Comparison of ENCODE assay signal across 9 cellular contexts in genomic region chr3:122577409-122578028, GRCh38. TPM values are rescaled to one million over a fixed set of nuclear protein-coding genes. Genes with fewer than 3 reads are reported as not detected.
DNase-seq lines count a peak whose midpoint lies in the region; ATAC-seq and TF ChIP-seq lines count a peak whose summit lies in the region.
"Had no signal": no experiment of that assay in that cellular context is flagged by ENCODE, and none has a peak within 500 bp of the region (broad histone marks: within the 10 kb centered on the region; RNA-seq: fewer than 3 reads in every experiment).

Gene PARP15, plus strand, starts transcription at chr3:122577650. Its CDS starts 18 bp downstream, at chr3:122577668.

- DNase-seq in T-helper 2 cell (peak in 4 of 5 experiments; percentile 8 to 79 (median 25)), dermis blood vessel endothelial cell (peak; percentile 37), upper lobe of left lung (peak in 1 of 2 donors; percentile 86), LoVo (ENCODE audit: low spot score) (no peak)

- H3K9me3 ChIP-seq in ES-I3 (ENCODE audit: control insufficient read depth, insufficient read depth, low read length) (peaks cover 7% of the 10 kb centered on the region), muscle layer of duodenum (ENCODE audit: control insufficient read depth in 1 of 2, low read length in 2 of 2) (peaks cover 11 to 13% of the 10 kb centered on the region in 2 donors), upper lobe of left lung (peaks cover 8 to 13% (median 10%) of the 10 kb centered on the region in 4 donors)

- no peak for TF ChIP-seq CTCF in upper lobe of left lung (IDR thresholded peaks at IDR 0.05)

- H3K4me1 ChIP-seq in ES-I3 (ENCODE audit: insufficient read depth, low read length), result peaks cover 8% of the 10 kb centered on the region
- no peaks in the 10 kb centered on the region for H3K4me1 ChIP-seq in muscle layer of duodenum (ENCODE audit: control insufficient read depth in 1 of 2, insufficient read depth in 2 of 2, low read length in 2 of 2)
- peaks cover 10 to 26% (median 17%) of the 10 kb centered on the region in 4 donors for H3K4me1 ChIP-seq in upper lobe of left lung

- H3K27me3 ChIP-seq in muscle layer of duodenum (ENCODE audit: low read depth, low read length), result no peaks in the 10 kb centered on the region
- no peaks in the 10 kb centered on the region for H3K27me3 ChIP-seq in upper lobe of left lung

- peak in 1 of 4 donors; percentile 56 for TF ChIP-seq POLR2A in upper lobe of left lung (IDR thresholded peaks at IDR 0.05)

- peak; percentile 55 to 78 for ATAC-seq in upper lobe of left lung (ENCODE audit: low FRiP score in 2 of 2)
- ATAC-seq in GM18861 (IDR thresholded peaks at IDR 0.05; ENCODE audit: unreplicated experiment), result no peak
- ATAC-seq in HG02870 (IDR thresholded peaks at IDR 0.05; ENCODE audit: unreplicated experiment), result no peak

- TF ChIP-seq EP300 in upper lobe of left lung (IDR thresholded peaks at IDR 0.05), result no peak

- peak within 1 kb of the TSS; percentile 44; the same call in 1 of the 2 replicates for H3K9ac ChIP-seq in ES-I3 (ENCODE audit: low read depth, low read length)

- H3K36me3 ChIP-seq in ES-I3 (ENCODE audit: insufficient read depth, low read length) (no peaks in the 10 kb centered on the region), muscle layer of duodenum (ENCODE audit: control insufficient read depth in 1 of 2, insufficient read depth in 2 of 2, low read length in 2 of 2) (peaks cover 6 to 8% of the 10 kb centered on the region in 2 donors), upper lobe of left lung (peaks cover 0 to 12% (median 3%) of the 10 kb centered on the region in 4 donors)

- H3K4me3 ChIP-seq in muscle layer of duodenum (ENCODE audit: low read depth in 1 of 2, low read length in 2 of 2), result peak within 1 kb of the TSS; percentile 57 to 63
- H3K4me3 ChIP-seq in upper lobe of left lung, result peak within 1 kb of the TSS; percentile 37 to 61 (median 48)

- H3K27ac ChIP-seq in muscle layer of duodenum (ENCODE audit: low read length), result no peak within 1 kb of the TSS
- peak within 1 kb of the TSS; percentile 46 to 84 (median 62) for H3K27ac ChIP-seq in upper lobe of left lung

- 7 to 8% methylated on average over 14 to 36 of the region's 40 CpGs for WGBS in upper lobe of left lung, 2 donors

RNA-seq across cellular contexts. Expression of gene PARP15, which starts in this region (rescaled TPM):
- total RNA-seq in dermis blood vessel endothelial cell (0.17 and 0.47 TPM in 2 replicates), upper lobe of left lung (10 to 100 TPM in 4 of 6 donors, 1 to 10 TPM in 2; 7.0 to 30.4 (median 12.3) TPM)
- total RNA-seq: HT1080 had no signal

Comparison
In these comparisons a context has a peak if more than half of its experiments do, and no peak if none do; other contexts are left out.
1. Peak in DNase-seq in dermis blood vessel endothelial cell; RNA of the gene not detected or under 1 TPM.
2. ATAC-seq: peak in upper lobe of left lung (2 of 2); none in GM18861 (single experiment) and HG02870 (single experiment).